1 cellular context compared by ENCODE assay signal in the genomic region with DNA sequence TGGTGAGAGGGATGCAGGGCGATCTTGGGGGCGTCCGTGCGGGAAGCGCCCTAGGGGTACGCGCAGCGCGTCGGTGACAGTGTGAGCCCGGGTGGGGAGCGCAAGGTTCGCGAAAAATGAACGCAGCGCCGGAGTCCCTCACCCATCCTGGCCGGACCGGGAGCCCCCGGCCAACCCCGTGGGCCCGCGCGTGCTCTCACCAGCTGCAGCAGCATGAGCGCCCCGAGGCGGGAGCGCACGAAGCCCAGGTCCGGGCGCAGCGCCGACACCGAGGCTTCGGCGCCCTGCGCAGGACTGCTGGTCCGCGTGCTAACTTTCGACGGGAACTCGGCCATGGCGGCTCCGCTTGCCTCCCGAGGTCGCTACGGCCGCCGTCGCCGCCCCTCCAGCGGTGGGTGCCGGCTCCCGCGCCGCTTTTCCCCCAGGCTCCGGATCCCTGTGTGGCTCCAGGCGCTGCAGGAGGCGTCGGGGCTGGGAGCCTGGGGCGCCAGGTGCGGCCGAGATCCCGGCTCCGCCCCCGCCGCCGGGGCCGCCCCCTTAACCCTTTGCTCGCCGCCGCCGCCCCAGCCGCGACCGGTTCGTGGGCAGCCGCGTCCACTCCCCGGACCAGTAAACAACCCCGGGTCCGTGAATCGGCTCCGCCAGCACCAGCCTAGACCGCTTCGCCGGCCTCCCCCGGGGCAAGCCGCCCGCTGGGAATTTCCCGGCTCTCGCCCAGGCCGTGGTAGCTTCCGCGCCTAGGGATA.
TF ChIP-seq lines count a peak whose summit lies in the region.

PLLP (minus strand) TSS at position 467 of the 746 bp plus-strand sequence; CDS start at position 335, 132 bp downstream.

TF ChIP-seq in HepG2, 621 proteins besides CTCF, POLR2A, EP300 and RAD21 (continued from another document):
- TF ChIP-seq GMEB2 (CRISPR knock-in tag; IDR thresholded peaks at IDR 0.05; ENCODE audit: low read depth) (no peak), POLR2AphosphoS2 (IDR thresholded peaks at IDR 0.05; ENCODE audit: low read depth, low read length) (no peak), KAT8 (CRISPR knock-in tag; IDR thresholded peaks at IDR 0.05) (peak; percentile 60), KLF15 (CRISPR knock-in tag; IDR thresholded peaks at IDR 0.05; ENCODE audit: borderline replicate concordance) (peak; percentile 81), MYNN (CRISPR knock-in tag; IDR thresholded peaks at IDR 0.05; ENCODE audit: low read depth) (no peak), SP5 (CRISPR knock-in tag; IDR thresholded peaks at IDR 0.05; ENCODE audit: borderline replicate concordance, low read depth) (peak; percentile 65), MAF1 (CRISPR knock-in tag; IDR thresholded peaks at IDR 0.05; ENCODE audit: borderline replicate concordance) (peak; percentile 87; the same call in 1 of the 2 replicates), NFRKB (IDR thresholded peaks at IDR 0.05) (no peak), CEBPB (IDR thresholded peaks at IDR 0.05; ENCODE audit: borderline replicate concordance, low read depth, low read length) (no peak), ZNF883 (CRISPR knock-in tag; IDR thresholded peaks at IDR 0.05; ENCODE audit: not compliant biosample characterization) (peak; percentile 100), ZMYM3 (CRISPR knock-in tag; IDR thresholded peaks at IDR 0.05) (peak; percentile 97; the same call in 1 of the 2 replicates), ZNF460 (CRISPR knock-in tag; IDR thresholded peaks at IDR 0.05; ENCODE audit: borderline replicate concordance) (no peak; the same call in 1 of the 2 replicates), SMAD1 (CRISPR knock-in tag; IDR thresholded peaks at IDR 0.05; ENCODE audit: borderline replicate concordance, low read depth) (peak; percentile 81; the same call in 1 of the 2 replicates), HNF4G (IDR thresholded peaks at IDR 0.05; ENCODE audit: borderline replicate concordance, low read depth, low read length) (no peak), HNF4G (CRISPR knock-in tag; IDR thresholded peaks at IDR 0.05; ENCODE audit: borderline replicate concordance, low read depth) (no peak; the same call in none of the 2 replicates), NFE2 (CRISPR knock-in tag; IDR thresholded peaks at IDR 0.05) (no peak; the same call in 1 of the 2 replicates), PCBP2 (optimal IDR thresholded peaks at IDR 0.05; ENCODE audit: low read depth, low read length, poor library complexity, severe bottlenecking) (no peak), EZH2 (conservative IDR thresholded peaks at IDR 0.05; ENCODE audit: low read depth, low read length) (no peak), KDM5A (IDR thresholded peaks at IDR 0.05; ENCODE audit: borderline replicate concordance, low read length) (0 out of 2 replicates have a peak, but pooled peaks have one; percentile 33), ZNF652 (CRISPR knock-in tag; IDR thresholded peaks at IDR 0.05; ENCODE audit: borderline replicate concordance, low read depth) (peak; percentile 97), ESRRA (CRISPR knock-in tag; IDR thresholded peaks at IDR 0.05; ENCODE audit: low read depth) (no peak; the same call in 1 of the 2 replicates), ZNF598 (CRISPR knock-in tag; IDR thresholded peaks at IDR 0.05; ENCODE audit: borderline replicate concordance) (peak; percentile 99), TCF12 (IDR thresholded peaks at IDR 0.05) (no peak), TCF12 (CRISPR knock-in tag; IDR thresholded peaks at IDR 0.05) (peak; percentile 51; the same call in 1 of the 2 replicates), ZNF570 (CRISPR knock-in tag; IDR thresholded peaks at IDR 0.05; ENCODE audit: borderline replicate concordance) (peak; percentile 80; the same call in 1 of the 2 replicates)
- TF ChIP-seq, protein P1, sequence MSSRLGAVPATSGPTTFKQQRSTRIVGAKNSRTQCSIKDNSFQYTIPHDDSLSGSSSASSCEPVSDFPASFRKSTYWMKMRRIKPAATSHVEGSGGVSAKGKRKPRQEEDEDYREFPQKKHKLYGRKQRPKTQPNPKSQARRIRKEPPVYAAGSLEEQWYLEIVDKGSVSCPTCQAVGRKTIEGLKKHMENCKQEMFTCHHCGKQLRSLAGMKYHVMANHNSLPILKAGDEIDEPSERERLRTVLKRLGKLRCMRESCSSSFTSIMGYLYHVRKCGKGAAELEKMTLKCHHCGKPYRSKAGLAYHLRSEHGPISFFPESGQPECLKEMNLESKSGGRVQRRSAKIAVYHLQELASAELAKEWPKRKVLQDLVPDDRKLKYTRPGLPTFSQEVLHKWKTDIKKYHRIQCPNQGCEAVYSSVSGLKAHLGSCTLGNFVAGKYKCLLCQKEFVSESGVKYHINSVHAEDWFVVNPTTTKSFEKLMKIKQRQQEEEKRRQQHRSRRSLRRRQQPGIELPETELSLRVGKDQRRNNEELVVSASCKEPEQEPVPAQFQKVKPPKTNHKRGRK (CRISPR knock-in tag; IDR thresholded peaks at IDR 0.05) = no peak
- TF ChIP-seq, protein P2, sequence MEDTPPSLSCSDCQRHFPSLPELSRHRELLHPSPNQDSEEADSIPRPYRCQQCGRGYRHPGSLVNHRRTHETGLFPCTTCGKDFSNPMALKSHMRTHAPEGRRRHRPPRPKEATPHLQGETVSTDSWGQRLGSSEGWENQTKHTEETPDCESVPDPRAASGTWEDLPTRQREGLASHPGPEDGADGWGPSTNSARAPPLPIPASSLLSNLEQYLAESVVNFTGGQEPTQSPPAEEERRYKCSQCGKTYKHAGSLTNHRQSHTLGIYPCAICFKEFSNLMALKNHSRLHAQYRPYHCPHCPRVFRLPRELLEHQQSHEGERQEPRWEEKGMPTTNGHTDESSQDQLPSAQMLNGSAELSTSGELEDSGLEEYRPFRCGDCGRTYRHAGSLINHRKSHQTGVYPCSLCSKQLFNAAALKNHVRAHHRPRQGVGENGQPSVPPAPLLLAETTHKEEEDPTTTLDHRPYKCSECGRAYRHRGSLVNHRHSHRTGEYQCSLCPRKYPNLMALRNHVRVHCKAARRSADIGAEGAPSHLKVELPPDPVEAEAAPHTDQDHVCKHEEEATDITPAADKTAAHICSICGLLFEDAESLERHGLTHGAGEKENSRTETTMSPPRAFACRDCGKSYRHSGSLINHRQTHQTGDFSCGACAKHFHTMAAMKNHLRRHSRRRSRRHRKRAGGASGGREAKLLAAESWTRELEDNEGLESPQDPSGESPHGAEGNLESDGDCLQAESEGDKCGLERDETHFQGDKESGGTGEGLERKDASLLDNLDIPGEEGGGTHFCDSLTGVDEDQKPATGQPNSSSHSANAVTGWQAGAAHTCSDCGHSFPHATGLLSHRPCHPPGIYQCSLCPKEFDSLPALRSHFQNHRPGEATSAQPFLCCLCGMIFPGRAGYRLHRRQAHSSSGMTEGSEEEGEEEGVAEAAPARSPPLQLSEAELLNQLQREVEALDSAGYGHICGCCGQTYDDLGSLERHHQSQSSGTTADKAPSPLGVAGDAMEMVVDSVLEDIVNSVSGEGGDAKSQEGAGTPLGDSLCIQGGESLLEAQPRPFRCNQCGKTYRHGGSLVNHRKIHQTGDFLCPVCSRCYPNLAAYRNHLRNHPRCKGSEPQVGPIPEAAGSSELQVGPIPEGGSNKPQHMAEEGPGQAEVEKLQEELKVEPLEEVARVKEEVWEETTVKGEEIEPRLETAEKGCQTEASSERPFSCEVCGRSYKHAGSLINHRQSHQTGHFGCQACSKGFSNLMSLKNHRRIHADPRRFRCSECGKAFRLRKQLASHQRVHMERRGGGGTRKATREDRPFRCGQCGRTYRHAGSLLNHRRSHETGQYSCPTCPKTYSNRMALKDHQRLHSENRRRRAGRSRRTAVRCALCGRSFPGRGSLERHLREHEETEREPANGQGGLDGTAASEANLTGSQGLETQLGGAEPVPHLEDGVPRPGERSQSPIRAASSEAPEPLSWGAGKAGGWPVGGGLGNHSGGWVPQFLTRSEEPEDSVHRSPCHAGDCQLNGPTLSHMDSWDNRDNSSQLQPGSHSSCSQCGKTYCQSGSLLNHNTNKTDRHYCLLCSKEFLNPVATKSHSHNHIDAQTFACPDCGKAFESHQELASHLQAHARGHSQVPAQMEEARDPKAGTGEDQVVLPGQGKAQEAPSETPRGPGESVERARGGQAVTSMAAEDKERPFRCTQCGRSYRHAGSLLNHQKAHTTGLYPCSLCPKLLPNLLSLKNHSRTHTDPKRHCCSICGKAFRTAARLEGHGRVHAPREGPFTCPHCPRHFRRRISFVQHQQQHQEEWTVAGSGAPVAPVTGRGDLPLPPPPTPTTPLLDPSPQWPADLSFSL (CRISPR knock-in tag; IDR thresholded peaks at IDR 0.05) = no peak
